16 cellular contexts compared by ENCODE assay signal in genomic region chr2:214543386-214543955, GRCh38.
A peak's percentile ranks its signal among the peaks of the same experiment; 100 is the strongest.
DNase-seq lines count a peak whose midpoint lies in the region; ATAC-seq and TF ChIP-seq lines count a peak whose summit lies in the region.
"Had no signal": no experiment of that assay in that cellular context is flagged by ENCODE, and none has a peak within 500 bp of the region (broad histone marks: within the 10 kb centered on the region; RNA-seq: fewer than 3 reads in every experiment).

No MANE protein-coding gene starts in this region.

- POLR2A ChIA-PET in MCF 10A (lab: Yijun Ruan, JAX): interaction anchor here (0.5 to 0.6 kb wide), 2 partner anchors 173 to 350 kb away, joined by 3 read pairs; no protein-coding TSS in a partner anchor

- ATAC-seq in HG03354 (IDR thresholded peaks at IDR 0.05; ENCODE audit: poor library complexity, severe bottlenecking, unreplicated experiment) (no peak), HG03196 (IDR thresholded peaks at IDR 0.05; ENCODE audit: unreplicated experiment) (no peak)
- ATAC-seq in activated T-cell treated with anti-CD3 and anti-CD28 coated beads, Interleukin-2, amount 50 U/mL, for 72 hours (replicated peaks in 1 of 2): no peak

- no peaks in the 10 kb centered on the region for H3K27me3 ChIP-seq in breast epithelium

- no peaks in the 10 kb centered on the region for H3K36me3 ChIP-seq in breast epithelium

- no peak overlapping the region for H3K27ac Mint-ChIP-seq in MCF 10A (ENCODE audit: low read depth, unreplicated experiment)
- H3K27ac Mint-ChIP-seq in activated T-cell treated with anti-CD3 and anti-CD28 coated beads, Interleukin-2, amount 50 U/mL, for 72 hours: no peak overlapping the region
- H3K27ac Mint-ChIP-seq: activated CD4-positive, alpha-beta memory T cell treated with anti-CD3 and anti-CD28 coated beads for 36 hours had no signal

- H3K27ac ChIP-seq in breast epithelium: no peak overlapping the region
- H3K27ac ChIP-seq: coronary artery, parathyroid adenoma had no signal

- H3K9me3 Mint-ChIP-seq in MCF 10A (ENCODE audit: unreplicated experiment): no peaks in the 10 kb centered on the region
- H3K9me3 Mint-ChIP-seq in activated T-cell treated with anti-CD3 and anti-CD28 coated beads, Interleukin-2, amount 50 U/mL, for 72 hours: no peaks in the 10 kb centered on the region
- H3K9me3 Mint-ChIP-seq: activated CD4-positive, alpha-beta memory T cell treated with anti-CD3 and anti-CD28 coated beads for 36 hours had no signal

- TF ChIP-seq CTCF in MCF 10A (IDR thresholded peaks at IDR 0.05; ENCODE audit: unreplicated experiment) (no peak), breast epithelium (IDR thresholded peaks at IDR 0.05) (no peak), epithelial cell of proximal tubule (conservative IDR thresholded peaks at IDR 0.05; ENCODE audit: low read depth, low read length) (no peak)

- H3K36me3 Mint-ChIP-seq in MCF 10A (ENCODE audit: insufficient read depth, unreplicated experiment): no peaks in the 10 kb centered on the region
- no peaks in the 10 kb centered on the region for H3K36me3 Mint-ChIP-seq in activated T-cell treated with anti-CD3 and anti-CD28 coated beads, Interleukin-2, amount 50 U/mL, for 72 hours (ENCODE audit: insufficient read depth in 2 of 2)
- H3K36me3 Mint-ChIP-seq: activated CD4-positive, alpha-beta memory T cell treated with anti-CD3 and anti-CD28 coated beads for 36 hours had no signal

- peaks cover 20% of the 10 kb centered on the region for H3K4me1 Mint-ChIP-seq in MCF 10A (ENCODE audit: insufficient read depth, unreplicated experiment)
- no peaks in the 10 kb centered on the region for H3K4me1 Mint-ChIP-seq in activated T-cell treated with anti-CD3 and anti-CD28 coated beads, Interleukin-2, amount 50 U/mL, for 72 hours (ENCODE audit: low read depth)

- H3K4me3 Mint-ChIP-seq in MCF 10A (ENCODE audit: unreplicated experiment): no peak overlapping the region
- H3K4me3 Mint-ChIP-seq in activated T-cell treated with anti-CD3 and anti-CD28 coated beads, Interleukin-2, amount 50 U/mL, for 72 hours: no peak overlapping the region
- H3K4me3 Mint-ChIP-seq: activated CD4-positive, alpha-beta memory T cell treated with anti-CD3 and anti-CD28 coated beads for 36 hours had no signal

- TF ChIP-seq POLR2A in breast epithelium (IDR thresholded peaks at IDR 0.05): no peak

- no peaks in the 10 kb centered on the region for H3K4me1 ChIP-seq in breast epithelium
- H3K4me1 ChIP-seq: parathyroid adenoma had no signal

- H3K9me3 ChIP-seq in breast epithelium: no peaks in the 10 kb centered on the region

- intact Hi-C loops in MCF 10A (cut with micrococcal nuclease) (no loop called here), breast epithelium (cut with DNase I; ENCODE audit: low total_unique reads) (loop anchor here (10.0 kb wide), 1 partner anchor 969 kb away; no protein-coding TSS in a partner anchor)

- H3K27me3 Mint-ChIP-seq in MCF 10A (ENCODE audit: insufficient read depth, unreplicated experiment): no peaks in the 10 kb centered on the region
- peaks cover 4% of the 10 kb centered on the region for H3K27me3 Mint-ChIP-seq in activated T-cell treated with anti-CD3 and anti-CD28 coated beads, Interleukin-2, amount 50 U/mL, for 72 hours (ENCODE audit: low read depth)
- H3K27me3 Mint-ChIP-seq: activated CD4-positive, alpha-beta memory T cell treated with anti-CD3 and anti-CD28 coated beads for 36 hours had no signal

- CTCF ChIA-PET in MCF 10A (lab: Yijun Ruan, JAX): interaction anchor here (0.8 kb wide), 1 partner anchor 13 kb away, joined by 5 read pairs; no protein-coding TSS in a partner anchor

- no peak overlapping the region for H3K4me3 ChIP-seq in breast epithelium
- no peak overlapping the region for H3K4me3 ChIP-seq in epithelial cell of proximal tubule (ENCODE audit: low read depth, low read length)
- H3K4me3 ChIP-seq: coronary artery, lung had no signal

- no TSS peak for BruUV-seq in MCF 10A (replicated peaks; lab: Mats Ljungman, UMichigan)

- DNase-seq in MCF 10A (ENCODE audit: unreplicated experiment) (peak; percentile 33), breast epithelium (ENCODE audit: low spot score in 2 of 2) (no peak), NCI-H69 (lab: John Stamatoyannopoulos, UW) (peak; percentile 35), epithelial cell of proximal tubule (ENCODE audit: low read depth) (peak; percentile 3), DMS79 treated with DMSO at 0.1 percent for 48 hours (lab: John Stamatoyannopoulos, UW) (no peak)
- no peak for DNase-seq in activated T-cell treated with anti-CD3 and anti-CD28 coated beads, Interleukin-2, amount 50 U/mL, for 72 hours
- DNase-seq: activated CD4-positive, alpha-beta memory T cell treated with anti-CD3 and anti-CD28 coated beads for 36 hours; H7; NCI-H526 treated with DMSO at 0.1 percent for 48 hours; stimulated activated CD4-positive, alpha-beta T cell treated with anti-CD3 and anti-CD28 coated beads, Interleukin-4, amount 100 ng/mL, for 4 hours; T-helper 1 cell had no signal

Comparison
In these comparisons a context has a peak if more than half of its experiments do, and no peak if none do; other contexts are left out.
1. DNase-seq: peak in MCF 10A (single experiment), NCI-H69 (single experiment) and epithelial cell of proximal tubule (single experiment); none in breast epithelium (0 of 2), DMS79 treated with DMSO at 0.1 percent for 48 hours (single experiment) and activated T-cell treated with anti-CD3 and anti-CD28 coated beads, Interleukin-2, amount 50 U/mL, for 72 hours (0 of 2).